Comparison of ENCODE assay signal across 8 cellular contexts in genomic region chr4:36399762-36400353, GRCh38.
A peak's percentile ranks its signal among the peaks of the same experiment; 100 is the strongest.
DNase-seq lines count a peak whose midpoint lies in the region; ATAC-seq and TF ChIP-seq lines count a peak whose summit lies in the region.

No MANE protein-coding gene starts in this region.

- no peaks in the 10 kb centered on the region for H3K36me3 ChIP-seq in cardiac muscle cell

- peak; percentile 31 for TF ChIP-seq CTCF in cardiac muscle cell (IDR thresholded peaks at IDR 0.05; ENCODE audit: low read depth, low read length)
- peak; percentile 75 for TF ChIP-seq CTCF in osteocyte (IDR thresholded peaks at IDR 0.05)

- intact Hi-C loops in left ventricle myocardium superior (cut with micrococcal nuclease): no loop called here

- no peaks in the 10 kb centered on the region for H3K27me3 ChIP-seq in cardiac muscle cell

- H3K4me1 Mint-ChIP-seq in T-helper 2 cell treated with Interferon-gamma antibody and Interleukin-4, amounts not matched to agents 5 μg/mL and 100 μg/mL, for 36 hours (ENCODE audit: low read depth): peaks cover 5% of the 10 kb centered on the region
- no peaks in the 10 kb centered on the region for H3K4me1 Mint-ChIP-seq in osteocyte (ENCODE audit: unreplicated experiment)

- no peak overlapping the region for H3K4me3 Mint-ChIP-seq in T-helper 2 cell treated with Interferon-gamma antibody and Interleukin-4, amounts not matched to agents 5 μg/mL and 100 μg/mL, for 36 hours
- H3K4me3 Mint-ChIP-seq in osteocyte (ENCODE audit: unreplicated experiment): no peak overlapping the region

- H3K4me1 ChIP-seq in cardiac muscle cell (ENCODE audit: low read depth): no peaks in the 10 kb centered on the region

- H3K36me3 Mint-ChIP-seq in T-helper 2 cell treated with Interferon-gamma antibody and Interleukin-4, amounts not matched to agents 5 μg/mL and 100 μg/mL, for 36 hours (ENCODE audit: low read depth): no peaks in the 10 kb centered on the region
- no peaks in the 10 kb centered on the region for H3K36me3 Mint-ChIP-seq in osteocyte (ENCODE audit: unreplicated experiment)

- H3K4me3 ChIP-seq in cardiac muscle cell: no peak overlapping the region

- no peak for ATAC-seq in left ventricle myocardium superior
- peak; percentile 67 for ATAC-seq in HG03135 (IDR thresholded peaks at IDR 0.05; ENCODE audit: unreplicated experiment)

- peaks cover 12% of the 10 kb centered on the region for H3K27me3 Mint-ChIP-seq in T-helper 2 cell treated with Interferon-gamma antibody and Interleukin-4, amounts not matched to agents 5 μg/mL and 100 μg/mL, for 36 hours (ENCODE audit: low read depth)
- peaks cover 51% of the 10 kb centered on the region for H3K27me3 Mint-ChIP-seq in osteocyte (ENCODE audit: unreplicated experiment)

- no peaks in the 10 kb centered on the region for H3K9me3 Mint-ChIP-seq in T-helper 2 cell treated with Interferon-gamma antibody and Interleukin-4, amounts not matched to agents 5 μg/mL and 100 μg/mL, for 36 hours
- H3K9me3 Mint-ChIP-seq in osteocyte (ENCODE audit: unreplicated experiment): no peaks in the 10 kb centered on the region

- no peak overlapping the region for H3K27ac Mint-ChIP-seq in T-helper 2 cell treated with Interferon-gamma antibody and Interleukin-4, amounts not matched to agents 5 μg/mL and 100 μg/mL, for 36 hours
- no peak overlapping the region for H3K27ac Mint-ChIP-seq in osteocyte (ENCODE audit: unreplicated experiment)

- DNase-seq in cardiac muscle cell (ENCODE audit: low read depth in 1 of 2, low spot score in 1 of 2): peak; percentile 7 to 37
- no peak for DNase-seq in left ventricle myocardium superior
- DNase-seq in T-helper 2 cell treated with Interferon-gamma antibody and Interleukin-4, amounts not matched to agents 5 μg/mL and 100 μg/mL, for 36 hours (ENCODE audit: low spot score): peak; percentile 25
- peak; percentile 40 for DNase-seq in effector CD4-positive, alpha-beta T cell
- DNase-seq in osteocyte (ENCODE audit: extremely low spot score, unreplicated experiment): no peak
- no peak for DNase-seq in NCI-H345 treated with DMSO at 0.1 percent for 48 hours (lab: John Stamatoyannopoulos, UW; ENCODE audit: unreplicated experiment)
- no peak for DNase-seq in epidermal melanocyte (ENCODE audit: insufficient read length, low spot score)

- H3K9me3 ChIP-seq in cardiac muscle cell (ENCODE audit: low read depth): no peaks in the 10 kb centered on the region

- H3K27ac ChIP-seq in cardiac muscle cell: no peak overlapping the region

Comparison
In these comparisons a context has a peak if more than half of its experiments do, and no peak if none do; other contexts are left out.
1. DNase-seq: peak in cardiac muscle cell (2 of 2), T-helper 2 cell treated with Interferon-gamma antibody and Interleukin-4, amounts not matched to agents 5 μg/mL and 100 μg/mL, for 36 hours (single experiment) and effector CD4-positive, alpha-beta T cell (single experiment); none in left ventricle myocardium superior (single experiment), osteocyte (single experiment), NCI-H345 treated with DMSO at 0.1 percent for 48 hours (single experiment) and epidermal melanocyte (single experiment).